In the genomic region with DNA sequence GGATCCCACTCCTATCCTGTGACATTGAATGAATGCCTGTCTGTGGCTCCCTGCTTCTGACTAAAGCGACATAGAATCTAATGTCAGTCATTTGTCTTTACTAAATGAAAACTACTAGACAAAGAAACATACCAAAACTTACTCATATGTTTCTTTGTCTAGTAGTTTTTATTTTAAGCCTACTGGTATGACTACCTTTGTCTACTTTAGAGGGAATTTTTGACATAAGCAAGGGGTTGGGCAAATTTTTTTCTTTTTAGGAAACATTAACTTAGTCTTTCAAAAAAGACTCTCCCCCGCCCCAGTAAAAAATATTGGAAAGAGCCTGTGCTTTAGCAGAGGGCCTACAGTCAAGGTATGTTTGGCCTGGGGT, we compare ENCODE assay signal across 15 cellular contexts. TPM values are rescaled to one million over a fixed set of nuclear protein-coding genes. Genes with fewer than 3 reads are reported as not detected.
A peak's percentile ranks its signal among the peaks of the same experiment; 100 is the strongest.
DNase-seq lines count a peak whose midpoint lies in the region; ATAC-seq, FAIRE-seq and TF ChIP-seq lines count a peak whose summit lies in the region.
"Had no signal": no experiment of that assay in that cellular context is flagged by ENCODE, and none has a peak within 500 bp of the region (broad histone marks: within the 10 kb centered on the region; RNA-seq: fewer than 3 reads in every experiment).

No MANE protein-coding gene starts in this region.

- H3K27ac ChIP-seq in heart right ventricle, result peak overlapping the region in 9 of 10 donors; percentile 24 to 67 (median 53)
- H3K27ac ChIP-seq in HepG2 (ENCODE audit: extremely low read length, insufficient read depth, low read length), result peak overlapping the region; percentile 69
- peak overlapping the region; percentile 27 for H3K27ac ChIP-seq in upper lobe of right lung

- no peaks in the 10 kb centered on the region for H4K20me1 ChIP-seq in HepG2 (ENCODE audit: insufficient read depth, low read length)

- peak overlapping the region; percentile 23 for H3K9ac ChIP-seq in HepG2 (ENCODE audit: insufficient read depth, low read depth, low read length)

- TF ChIP-seq EP300 in HepG2 (IDR thresholded peaks at IDR 0.05; ENCODE audit: low read depth in 2 of 2, low read length in 2 of 2) (no peak), HepG2 (CRISPR knock-in tag; IDR thresholded peaks at IDR 0.05; ENCODE audit: borderline replicate concordance) (no peak)

- ATAC-seq in heart right ventricle (no peak), Right ventricle myocardium inferior (no peak), T-helper 17 cell (no peak), HepG2 (no peak), upper lobe of right lung (no peak), HG03565 (IDR thresholded peaks at IDR 0.05; ENCODE audit: unreplicated experiment) (no peak)

- POLR2A ChIA-PET in HepG2 (lab: Yijun Ruan, JAX), result interaction anchor here (0.7 kb wide), 1 partner anchor 10 kb away, joined by 3 read pairs; no protein-coding TSS in a partner anchor

- H3K79me2 ChIP-seq in HepG2 (ENCODE audit: insufficient read depth, low read length), result peaks cover 83% of the 10 kb centered on the region

- peak overlapping the region; percentile 75 for H3K4me2 ChIP-seq in HepG2 (ENCODE audit: low read depth, low read length)

- no peaks in the 10 kb centered on the region for H3K27me3 Mint-ChIP-seq in T-helper 17 cell

- CTCF ChIA-PET in HepG2 (lab: Yijun Ruan, JAX; ENCODE audit: low intra/inter-chr PET ratio, low total read pairs), result no interaction called here

- in situ Hi-C loops in HepG2 (cut with HindIII; ENCODE audit: extremely low pct_ligation_motif_present, low pct_unique_long_range_greater_than_20kb), result no loop called here

- H3K4me3 ChIP-seq in heart right ventricle (no peak overlapping the region), HepG2 (replicated peaks in 1 of 3; ENCODE audit: insufficient read depth in 1 of 3, low read depth in 2 of 3, low read length in 3 of 3) (peak overlapping the region in 2 of 3 experiments; percentile 45 to 51; a peak in 3 of 6 replicates), upper lobe of right lung (no peak overlapping the region)
- H3K4me3 ChIP-seq: skin epidermis had no signal

- no peak for DNase-seq in heart right ventricle
- no peak for DNase-seq in Right ventricle myocardium inferior (ENCODE audit: missing footprints)
- DNase-seq in T-helper 17 cell, result no peak
- no peak for DNase-seq in HepG2 (ENCODE audit: low spot score)
- DNase-seq in upper lobe of right lung, result no peak
- DNase-seq in T1000 (lab: John Stamatoyannopoulos, UW), result no peak
- no peak for DNase-seq in cortex of kidney (lab: John Stamatoyannopoulos, UW)
- DNase-seq: activated gamma-delta T cell; effector memory CD4-positive, alpha-beta T cell; hypothalamus; NCI-H1092; NCI-H748 treated with DMSO at 0.1 percent for 48 hours; stimulated activated CD8-positive, alpha-beta memory T cell treated with anti-CD3 and anti-CD28 coated beads, Interleukin-4, amount 100 ng/mL, for 48 hours had no signal

- peaks cover 48% of the 10 kb centered on the region for H3K4me1 Mint-ChIP-seq in T-helper 17 cell

- no TSS peak for BruUV-seq in HepG2 (replicated peaks; lab: Mats Ljungman, UMichigan)

- no peak overlapping the region for H3K4me3 Mint-ChIP-seq in T-helper 17 cell

- peaks cover 3 to 79% (median 65%) of the 10 kb centered on the region in 9 donors for H3K4me1 ChIP-seq in heart right ventricle
- peaks cover 53% of the 10 kb centered on the region for H3K4me1 ChIP-seq in HepG2 (ENCODE audit: insufficient read depth, low read length)
- H3K4me1 ChIP-seq in upper lobe of right lung, result peaks cover 30% of the 10 kb centered on the region

- WGBS in heart right ventricle, 2 donors, result 96 to 98% methylated on average over 2 of the region's 2 CpGs
- 10% methylated on average over 2 of the region's 2 CpGs for WGBS in HepG2 (ENCODE audit: low lambda C conversion rate)

- TF ChIP-seq CTCF in heart right ventricle (IDR thresholded peaks at IDR 0.05) (no peak), HepG2 (CRISPR knock-in tag; IDR thresholded peaks at IDR 0.05) (no peak), upper lobe of right lung (IDR thresholded peaks at IDR 0.05) (no peak)

- intact Hi-C loops in heart right ventricle (cut with DNase I) (no loop called here), Right ventricle myocardium inferior (cut with DNase I) (no loop called here), HepG2 (cut with micrococcal nuclease; ENCODE audit: unreplicated experiment) (no loop called here), upper lobe of right lung (cut with DNase I) (no loop called here)

- no peak for TF ChIP-seq POLR2A in HepG2 (IDR thresholded peaks at IDR 0.05; ENCODE audit: insufficient read depth in 1 of 2, low read depth in 2 of 2, low read length in 2 of 2)

- H2AFZ ChIP-seq in HepG2 (ENCODE audit: low read length), result no peak overlapping the region

- H3K36me3 Mint-ChIP-seq in T-helper 17 cell (ENCODE audit: low read depth), result peaks cover 5% of the 10 kb centered on the region

- no peaks in the 10 kb centered on the region for H3K9me3 ChIP-seq in heart right ventricle
- no peaks in the 10 kb centered on the region for H3K9me3 ChIP-seq in T-helper 17 cell (ENCODE audit: control insufficient read depth, low read length, poor library complexity, severe bottlenecking)
- no peaks in the 10 kb centered on the region for H3K9me3 ChIP-seq in HepG2 (ENCODE audit: low read length)
- no peaks in the 10 kb centered on the region for H3K9me3 ChIP-seq in upper lobe of right lung

- peak; percentile 71 for FAIRE-seq in HepG2 (lab: Jason Lieb, UNC)

- H3K27me3 ChIP-seq in heart right ventricle (no peaks in the 10 kb centered on the region), HepG2 (ENCODE audit: control insufficient read depth in 1 of 2, insufficient read depth in 2 of 2, low read length in 2 of 2) (no peaks in the 10 kb centered on the region; a peak in 1 of 5 replicates), upper lobe of right lung (no peaks in the 10 kb centered on the region)

- TF ChIP-seq RAD21 in HepG2 (CRISPR knock-in tag; IDR thresholded peaks at IDR 0.05), result no peak

- H3K36me3 ChIP-seq in heart right ventricle, result no peaks in the 10 kb centered on the region
- H3K36me3 ChIP-seq in HepG2 (replicated peaks in 1 of 2; ENCODE audit: control insufficient read depth in 1 of 2, insufficient read depth in 2 of 2, low read length in 2 of 2), result no peaks in the 10 kb centered on the region
- H3K36me3 ChIP-seq in upper lobe of right lung, result no peaks in the 10 kb centered on the region

- peak overlapping the region; percentile 100 for H3K27ac Mint-ChIP-seq in T-helper 17 cell

TF ChIP-seq in HepG2, 621 proteins besides CTCF, POLR2A, EP300 and RAD21 (continues in another document):
- TF ChIP-seq, protein P1, sequence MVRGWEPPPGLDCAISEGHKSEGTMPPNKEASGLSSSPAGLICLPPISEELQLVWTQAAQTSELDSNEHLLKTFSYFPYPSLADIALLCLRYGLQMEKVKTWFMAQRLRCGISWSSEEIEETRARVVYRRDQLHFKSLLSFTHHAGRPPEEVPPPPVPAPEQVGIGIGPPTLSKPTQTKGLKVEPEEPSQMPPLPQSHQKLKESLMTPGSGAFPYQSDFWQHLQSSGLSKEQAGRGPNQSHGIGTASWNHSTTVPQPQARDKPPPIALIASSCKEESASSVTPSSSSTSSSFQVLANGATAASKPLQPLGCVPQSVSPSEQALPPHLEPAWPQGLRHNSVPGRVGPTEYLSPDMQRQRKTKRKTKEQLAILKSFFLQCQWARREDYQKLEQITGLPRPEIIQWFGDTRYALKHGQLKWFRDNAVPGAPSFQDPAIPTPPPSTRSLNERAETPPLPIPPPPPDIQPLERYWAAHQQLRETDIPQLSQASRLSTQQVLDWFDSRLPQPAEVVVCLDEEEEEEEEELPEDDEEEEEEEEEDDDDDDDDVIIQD (CRISPR knock-in tag; IDR thresholded peaks at IDR 0.05; ENCODE audit: low read depth), result 0 out of 2 replicates have a peak, but pooled peaks have one; percentile 11
- TF ChIP-seq BHLHE40 (IDR thresholded peaks at IDR 0.05; ENCODE audit: low read length), result no peak
- TF ChIP-seq ZSCAN31 (CRISPR knock-in tag; IDR thresholded peaks at IDR 0.05; ENCODE audit: low read depth), result 0 out of 2 replicates have a peak, but pooled peaks have one; percentile 8
- TF ChIP-seq KDM4B (CRISPR knock-in tag; IDR thresholded peaks at IDR 0.05), result 0 out of 2 replicates have a peak, but pooled peaks have one; percentile 43
- 0 out of 2 replicates have a peak, but pooled peaks have one; percentile 18 for TF ChIP-seq KLF6 (CRISPR knock-in tag; IDR thresholded peaks at IDR 0.05)
- TF ChIP-seq CREB1 (IDR thresholded peaks at IDR 0.05), result no peak
- TF ChIP-seq CREB1 (CRISPR knock-in tag; IDR thresholded peaks at IDR 0.05), result 0 out of 2 replicates have a peak, but pooled peaks have one; percentile 9
- peak; percentile 65; the same call in 1 of the 2 replicates for TF ChIP-seq TOE1 (CRISPR knock-in tag; IDR thresholded peaks at IDR 0.05)
- no peak for TF ChIP-seq ZNF703 (CRISPR knock-in tag; IDR thresholded peaks at IDR 0.05; ENCODE audit: borderline replicate concordance)

RNA-seq across cellular contexts. Expression of gene NEK7, which starts 4.9 kb away (rescaled TPM):
- total RNA-seq in heart right ventricle (100 to 1,000 TPM; 149 to 279 (median 219) TPM), Right ventricle myocardium inferior (188 TPM), T-helper 17 cell (10 to 100 TPM; 42.1 to 50.4 TPM), HepG2 (2016; rRNA removed; fragmentation: Illumina TruSeq; extraction: Trizol) (19.2 and 25.5 TPM in 2 replicates), upper lobe of right lung (96.9 TPM)
- polyA plus RNA-seq in heart right ventricle (10 to 100 TPM; 57.3 to 90.7 TPM), HepG2 (2011; rRNA removed) (13.7 and 18.1 TPM in 2 replicates)
- total RNA-seq in HepG2 (2016; cell fraction: cytosol; rRNA removed; fragmentation: Illumina TruSeq; extraction: Trizol; ENCODE audit: low read depth), result 11.2 and 13.0 TPM in 2 replicates
- total RNA-seq in HepG2 (2016; cell fraction: insoluble cytoplasmic fraction; rRNA removed; fragmentation: Illumina TruSeq; extraction: Trizol), result 18.2 and 27.3 TPM in 2 replicates
- total RNA-seq in HepG2 (2016; cell fraction: membrane; rRNA removed; fragmentation: Illumina TruSeq; extraction: Trizol), result 19.4 and 21.0 TPM in 2 replicates
- 13.3 and 16.2 TPM in 2 replicates for total RNA-seq in HepG2 (2016; cell fraction: nucleus; rRNA removed; fragmentation: Illumina TruSeq; extraction: Trizol)
- polyA plus RNA-seq in HepG2 (2011; cell fraction: cytosol; rRNA removed), result 8.3 and 12.7 TPM in 2 replicates
- 8.7 and 9.7 TPM in 2 replicates for polyA plus RNA-seq in HepG2 (2011; cell fraction: nucleus; rRNA removed)
- polyA plus RNA-seq in HepG2 (2012), result 8.9 and 11.2 TPM in 2 replicates
- polyA plus RNA-seq in HepG2 (2016; cell fraction: cytosol; fragmentation: Illumina TruSeq; extraction: Trizol; ENCODE audit: low read depth), result 1.4 TPM in 2 replicates
- 15.9 and 16.7 TPM in 2 replicates for polyA plus RNA-seq in HepG2 (2016; cell fraction: insoluble cytoplasmic fraction; fragmentation: Illumina TruSeq; extraction: Trizol; ENCODE audit: low read depth)
- 6.0 and 6.2 TPM in 2 replicates for polyA plus RNA-seq in HepG2 (2016; cell fraction: membrane; fragmentation: Illumina TruSeq; extraction: Trizol; ENCODE audit: low read depth)
- polyA plus RNA-seq in HepG2 (2016; cell fraction: nucleus; fragmentation: Illumina TruSeq; extraction: Trizol; ENCODE audit: insufficient read depth, low read depth), result 12.0 and 12.2 TPM in 2 replicates
- polyA minus RNA-seq in HepG2 (2011; rRNA and poly(A)+ RNA removed; ENCODE audit: low replicate concordance), result 7.4 and 49.1 TPM in 2 replicates
- 13.1 and 26.9 TPM in 2 replicates for polyA minus RNA-seq in HepG2 (2011; cell fraction: cytosol; rRNA and poly(A)+ RNA removed)
- polyA minus RNA-seq in HepG2 (2011; cell fraction: nucleus; rRNA and poly(A)+ RNA removed), result 28.5 and 38.8 TPM in 2 replicates

Comparison
In these comparisons a context has a peak if more than half of its experiments do, and no peak if none do; other contexts are left out.
1. H3K4me3 ChIP-seq: peak in HepG2 (2 of 3); none in heart right ventricle (0 of 10) and upper lobe of right lung (single experiment).
2. Peak in every context shown above with its lines, with median percentiles within 50 percentile points of each other: H3K27ac ChIP-seq.